1 cellular context compared by ENCODE assay signal in genomic region chr6:36126553-36127458, GRCh38.
TF ChIP-seq lines count a peak whose summit lies in the region.

No MANE protein-coding gene starts in this region.

TF ChIP-seq in H1, 55 proteins besides CTCF, POLR2A, EP300 and RAD21 (continued from another document):
- no peak for TF ChIP-seq SIN3A (conservative IDR thresholded peaks at IDR 0.05 in 1 of 2, IDR thresholded peaks at IDR 0.05 in 1 of 2; ENCODE audit: low read depth in 1 of 2, low read length in 2 of 2)
- TF ChIP-seq CHD7 (IDR thresholded peaks at IDR 0.05; ENCODE audit: insufficient replicate concordance, low read length) = no peak
- no peak for TF ChIP-seq TCF12 (IDR thresholded peaks at IDR 0.05; ENCODE audit: low read depth, low read length)
- TF ChIP-seq EZH2 (IDR thresholded peaks at IDR 0.05; ENCODE audit: low read depth, low read length, severe bottlenecking) = no peak
- no peak for TF ChIP-seq ZNF274 (IDR thresholded peaks at IDR 0.05; ENCODE audit: borderline replicate concordance, extremely low read depth, low read length)
- TF ChIP-seq NANOG (IDR thresholded peaks at IDR 0.05; ENCODE audit: insufficient read depth, low read depth, low read length, poor library complexity, severe bottlenecking) = no peak
- TF ChIP-seq MAFK (IDR thresholded peaks at IDR 0.05; ENCODE audit: low read depth, low read length) = no peak
